21 cellular contexts compared by ENCODE assay signal in genomic region chr1:210237981-210238380, GRCh38. TPM values are rescaled to one million over a fixed set of nuclear protein-coding genes. Genes with fewer than 3 reads are reported as not detected.
DNase-seq lines count a peak whose midpoint lies in the region; ATAC-seq and TF ChIP-seq lines count a peak whose summit lies in the region.
"Had no signal": no experiment of that assay in that cellular context is flagged by ENCODE, and none has a peak within 500 bp of the region (broad histone marks: within the 10 kb centered on the region; RNA-seq: fewer than 3 reads in every experiment).

No MANE protein-coding gene starts in this region.

- no peak overlapping the region for H4K91ac ChIP-seq in neuronal stem cell (ENCODE audit: low read depth, low read length, poor library complexity)

- no peak overlapping the region for H3K14ac ChIP-seq in neuronal stem cell (ENCODE audit: low read length)

- no peak overlapping the region for H2BK15ac ChIP-seq in neuronal stem cell (ENCODE audit: low read length)

- H2AFZ ChIP-seq in neuronal stem cell (ENCODE audit: low read length), result peak overlapping the region; percentile 82

- H3K27ac ChIP-seq in gastroesophageal sphincter, result peak overlapping the region in 3 of 4 donors; percentile 84 to 91 (median 86)
- H3K27ac ChIP-seq in neuronal stem cell (replicated peaks; ENCODE audit: low read length), result no peak overlapping the region
- H3K27ac ChIP-seq in temporal lobe (ENCODE audit: low read depth, low read length), result peak overlapping the region; percentile 53
- H3K27ac ChIP-seq: HL-60 had no signal

- peak overlapping the region; percentile 88 for H2AK5ac ChIP-seq in neuronal stem cell (ENCODE audit: low read depth, low read length)

- no peak overlapping the region for H3K23ac ChIP-seq in neuronal stem cell (ENCODE audit: low read depth, low read length, poor library complexity)

- no peak overlapping the region for H3K4me2 ChIP-seq in neuronal stem cell (ENCODE audit: insufficient read depth, low read length, poor library complexity, severe bottlenecking)

- no peak overlapping the region for H3K9ac ChIP-seq in neuronal stem cell (ENCODE audit: low read depth, low read length, poor library complexity)

- no peak overlapping the region for H2BK120ac ChIP-seq in neuronal stem cell (ENCODE audit: low read depth, low read length)

- no peak for ATAC-seq in gastroesophageal sphincter
- ATAC-seq: activated CD8-positive, alpha-beta memory T cell treated with anti-CD3 and anti-CD28 coated beads, Interleukin-2, amount 10 ng/mL, durations not matched to agents 7 days and 5 days; left colon had no signal

- H3K18ac ChIP-seq in neuronal stem cell (ENCODE audit: low read length), result no peak overlapping the region

- H2BK12ac ChIP-seq in neuronal stem cell (ENCODE audit: low read length), result no peak overlapping the region

- peaks cover 15 to 83% (median 30%) of the 10 kb centered on the region in 3 donors for H3K4me1 ChIP-seq in gastroesophageal sphincter
- peaks cover 17 to 25% of the 10 kb centered on the region in 2 donors for H3K4me1 ChIP-seq in neuronal stem cell (ENCODE audit: control insufficient read depth in 2 of 2, insufficient read depth in 1 of 2, low read depth in 1 of 2, low read length in 2 of 2)

- WGBS in gastroesophageal sphincter (ENCODE audit: low coverage in 1 of 2), 2 donors, result 38 to 50% methylated on average over 1 to 4 of the region's 8 CpGs
- no CpG with 5 or more reads among the region's 8 CpGs for WGBS in neuronal stem cell (ENCODE audit: extremely low coverage in 2 of 2, insufficient read length in 2 of 2, insufficient replicate concordance in 1 of 2), 2 donors

- H3K36me3 ChIP-seq in gastroesophageal sphincter (no peaks in the 10 kb centered on the region), neuronal stem cell (replicated peaks in 1 of 2; ENCODE audit: control insufficient read depth in 2 of 2, insufficient read depth in 2 of 2, low read length in 2 of 2) (peaks cover 0 to 2% of the 10 kb centered on the region in 2 donors)
- H3K36me3 ChIP-seq: upper lobe of left lung had no signal

- peak overlapping the region; percentile 26 for H3K4me3 ChIP-seq in astrocyte of the spinal cord (ENCODE audit: low read depth, low read length)
- no peak overlapping the region for H3K4me3 ChIP-seq in gastroesophageal sphincter
- H3K4me3 ChIP-seq in neuronal stem cell (ENCODE audit: low read length in 2 of 2), result no peak overlapping the region
- H3K4me3 ChIP-seq: upper lobe of left lung had no signal

- DNase-seq in astrocyte of the spinal cord (ENCODE audit: low read depth, low spot score) (no peak), neuronal stem cell (ENCODE audit: low spot score) (no peak), dermis blood vessel endothelial cell (no peak), NCI-H2081 (lab: John Stamatoyannopoulos, UW) (no peak), COR-L47 (lab: John Stamatoyannopoulos, UW) (no peak)
- DNase-seq: activated CD4-positive, alpha-beta T cell treated with anti-CD3 and anti-CD28 coated beads for 4 hours; activated CD8-positive, alpha-beta memory T cell treated with anti-CD3 and anti-CD28 coated beads, Interleukin-2, amount 10 ng/mL, durations not matched to agents 7 days and 5 days; CD8-positive, alpha-beta memory T cell; cerebellar nuclear complex; DND-41; left colon; NCI-H1930; NCI-H510A treated with DMSO at 0.1 percent for 48 hours; posterior cingulate gyrus; stimulated activated CD4-positive, alpha-beta T cell treated with anti-CD3 and anti-CD28 coated beads, Interleukin-12 subunit alpha, Interleukin-12 subunit beta, amount 100 ng/mL, for 4 hours had no signal

- TF ChIP-seq POLR2A in gastroesophageal sphincter (IDR thresholded peaks at IDR 0.05), result no peak

- H2BK5ac ChIP-seq in neuronal stem cell (ENCODE audit: low read length), result no peak overlapping the region

- in situ Hi-C loops in astrocyte of the spinal cord (cut with HindIII; ENCODE audit: low sequenced_read_pairs), result no loop called here

- TF ChIP-seq EP300 in gastroesophageal sphincter (IDR thresholded peaks at IDR 0.05), result no peak

- no peaks in the 10 kb centered on the region for H3K27me3 ChIP-seq in gastroesophageal sphincter
- H3K27me3 ChIP-seq in neuronal stem cell (ENCODE audit: control insufficient read depth in 3 of 3, insufficient read depth in 3 of 3, low read depth in 1 of 3, low read length in 3 of 3), result peaks cover 0 to 34% (median 3%) of the 10 kb centered on the region in 3 experiments

- TF ChIP-seq CTCF in astrocyte of the spinal cord (IDR thresholded peaks at IDR 0.05; ENCODE audit: low read depth, low read length), result no peak
- no peak for TF ChIP-seq CTCF in gastroesophageal sphincter (IDR thresholded peaks at IDR 0.05)

- H4K8ac ChIP-seq in neuronal stem cell (ENCODE audit: low read depth, low read length), result no peak overlapping the region

- H3K9me3 ChIP-seq in gastroesophageal sphincter (no peaks in the 10 kb centered on the region), neuronal stem cell (replicated peaks in 1 of 2; ENCODE audit: control insufficient read depth in 2 of 2, insufficient read depth in 1 of 2, low read depth in 1 of 2, low read length in 2 of 2) (no peaks in the 10 kb centered on the region)
- H3K9me3 ChIP-seq: upper lobe of left lung had no signal

- no peak overlapping the region for H3K4ac ChIP-seq in neuronal stem cell (ENCODE audit: low read length)

- no peaks in the 10 kb centered on the region for H3K79me1 ChIP-seq in neuronal stem cell (ENCODE audit: low read depth, low read length)

RNA-seq across cellular contexts. Expression of gene SERTAD4, which starts 5.4 kb away (rescaled TPM):
- total RNA-seq in gastroesophageal sphincter (1 to 10 TPM; 2.9 to 3.3 (median 3.0) TPM), temporal lobe (6.1 TPM), dermis blood vessel endothelial cell (1.1 and 3.9 TPM in 2 replicates)
- 10.9 TPM for polyA plus RNA-seq in neuronal stem cell (2013, experiment 1 of 2)
- polyA plus RNA-seq in neuronal stem cell (2013, experiment 2 of 2), result 10.5 TPM
- total RNA-seq: activated CD8-positive, alpha-beta memory T cell treated with anti-CD3 and anti-CD28 coated beads, Interleukin-2, amount 10 ng/mL, durations not matched to agents 7 days and 5 days; activated T-helper 2 cell treated with anti-CD3 and anti-CD28 coated beads, Interferon-gamma antibody, Interleukin-2, Interleukin-4, amounts not matched to agents 10 μg/mL and 5 μg/mL and 100 μg/mL, durations not matched to agents 14 hours and 24 hours and 36 hours; CD8-positive, alpha-beta memory T cell had no signal
- polyA plus RNA-seq: CD8-positive, alpha-beta memory T cell; IgD-negative memory B cell had no signal
